ENCODE assay signal across 26 cellular contexts in the genomic region with DNA sequence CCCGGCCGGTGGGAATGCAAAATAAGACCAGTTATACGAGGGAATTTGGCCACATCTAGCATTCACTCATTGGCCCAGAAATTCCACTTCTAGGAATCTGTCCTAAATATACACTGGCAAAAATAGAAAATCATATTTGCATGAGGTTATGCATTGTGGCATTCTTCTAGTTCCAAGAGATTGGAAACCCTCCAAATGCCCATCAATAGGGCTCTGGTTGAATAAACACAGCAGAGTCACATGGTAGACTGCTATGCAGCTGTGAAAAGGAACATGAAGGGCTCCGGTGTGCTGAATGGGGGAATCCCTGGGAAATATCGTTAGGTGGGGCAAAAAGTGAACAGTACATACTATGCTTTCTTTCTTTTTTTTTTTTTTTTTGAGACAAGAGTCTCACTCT. TPM values are rescaled to one million over a fixed set of nuclear protein-coding genes. Genes with fewer than 3 reads are reported as not detected.
DNase-seq lines count a peak whose midpoint lies in the region; ATAC-seq and TF ChIP-seq lines count a peak whose summit lies in the region.
"Had no signal": no experiment of that assay in that cellular context is flagged by ENCODE, and none has a peak within 500 bp of the region (broad histone marks: within the 10 kb centered on the region; RNA-seq: fewer than 3 reads in every experiment).

No MANE protein-coding gene starts in this region.

- H3K27me3 ChIP-seq in ACC112 (ENCODE audit: insufficient read depth, low read length) (no peaks in the 10 kb centered on the region), GM23248 (replicated peaks; ENCODE audit: insufficient read depth) (no peaks in the 10 kb centered on the region)
- H3K27me3 ChIP-seq: right lobe of liver, upper lobe of left lung had no signal

- peaks cover 45% of the 10 kb centered on the region for H3F3A ChIP-seq in GM23248 (ENCODE audit: insufficient read depth)

- H3K4me3 ChIP-seq in ACC112 (ENCODE audit: low read depth, low read length) (no peak overlapping the region), GM23248 (no peak overlapping the region), coronary artery (no peak overlapping the region)
- H3K4me3 ChIP-seq: A549, heart left ventricle, right lobe of liver, upper lobe of left lung had no signal

- H4K20me1 ChIP-seq in GM23248 (ENCODE audit: insufficient read depth) = no peaks in the 10 kb centered on the region

- in situ Hi-C loops in GM23248 (cut with MboI) = no loop called here

- peak overlapping the region; percentile 91 for H3K9ac ChIP-seq in GM23248
- H3K9ac ChIP-seq: parathyroid adenoma had no signal

- H3K9me3 ChIP-seq in GM23248 (ENCODE audit: low read depth) = no peaks in the 10 kb centered on the region
- H3K9me3 ChIP-seq: A549, heart left ventricle, right lobe of liver, upper lobe of left lung had no signal

- H3K4me1 ChIP-seq in ACC112 (ENCODE audit: control insufficient read depth, insufficient read depth, low read length, unreplicated experiment) (peaks cover 43% of the 10 kb centered on the region), GM23248 (ENCODE audit: insufficient read depth) (peaks cover 54% of the 10 kb centered on the region)
- H3K4me1 ChIP-seq: A549, parathyroid adenoma, right lobe of liver had no signal

- no peak overlapping the region for H2AFZ ChIP-seq in ACC112 (ENCODE audit: low read length, unreplicated experiment)
- no peak overlapping the region for H2AFZ ChIP-seq in GM23248
- H2AFZ ChIP-seq: parathyroid adenoma had no signal

- WGBS in GM23248 (ENCODE audit: low coverage in 1 of 2, low lambda C conversion rate in 2 of 2, missing lambda C conversion rate in 2 of 2), 2 experiments = 26 to 33% methylated on average over 5 of the region's 5 CpGs

- H3K79me2 ChIP-seq in ACC112 (ENCODE audit: control insufficient read depth, insufficient read depth, low read length, unreplicated experiment) (peaks cover under 1% of the 10 kb centered on the region), GM23248 (ENCODE audit: insufficient read depth) (peaks cover 70% of the 10 kb centered on the region)
- H3K79me2 ChIP-seq: parathyroid adenoma had no signal

- peak overlapping the region; percentile 37 for H3K27ac ChIP-seq in ACC112 (ENCODE audit: low read depth, low read length)
- H3K27ac ChIP-seq in GM23248 = peak overlapping the region; percentile 99
- peak overlapping the region; percentile 50 to 85 for H3K27ac ChIP-seq in coronary artery
- H3K27ac ChIP-seq: A549, parathyroid adenoma, right lobe of liver, upper lobe of left lung had no signal

- DNase-seq in GM23248 (peak; percentile 45), coronary artery (ENCODE audit: low spot score) (no peak), iris pigment epithelial cell (ENCODE audit: low read depth) (peak; percentile 48), NCI-H510A (lab: John Stamatoyannopoulos, UW) (no peak), UCSD-AML1 (lab: John Stamatoyannopoulos, UW; ENCODE audit: unreplicated experiment) (no peak), NCI-H82 (lab: John Stamatoyannopoulos, UW) (no peak)
- DNase-seq: activated CD8-positive, alpha-beta memory T cell treated with anti-CD3 and anti-CD28 coated beads for 24 hours; activated naive CD4-positive, alpha-beta T cell; activated T-cell treated with anti-CD3 and anti-CD28 coated beads, Interleukin-2, amount 50 U/mL, for 24 hours; amniotic stem cell; effector CD4-positive, alpha-beta T cell; erythroblast; heart left ventricle; NCI-H524; right lobe of liver; stimulated activated CD8-positive, alpha-beta memory T cell treated with anti-CD3 and anti-CD28 coated beads, Interleukin-4, amount 100 ng/mL, for 48 hours; SW 1271; upper lobe of left lung had no signal

- no peak for TF ChIP-seq CTCF in coronary artery (IDR thresholded peaks at IDR 0.05)

- no peak overlapping the region for H3K4me2 ChIP-seq in GM23248 (ENCODE audit: unreplicated experiment)
- H3K4me2 ChIP-seq: A549 had no signal

- no peak for ATAC-seq in HG02981 (IDR thresholded peaks at IDR 0.05; ENCODE audit: unreplicated experiment)
- ATAC-seq: A549; activated CD4-positive, CD25-positive, alpha-beta regulatory T cell treated with anti-CD3 and anti-CD28 coated beads, Interleukin-2, amount 50 U/mL, for 24 hours; left lobe of liver; natural killer cell treated with Interleukin-12 subunit alpha and Interleukin-12 subunit beta and Interleukin-15 and Interleukin-18, amount 100 ng/mL, for 72 hours; right lobe of liver had no signal

- no peaks in the 10 kb centered on the region for H3K36me3 ChIP-seq in ACC112 (ENCODE audit: insufficient read depth, low read length)
- peaks cover 9% of the 10 kb centered on the region; the same call in 1 of the 2 replicates for H3K36me3 ChIP-seq in GM23248 (ENCODE audit: low read depth)
- H3K36me3 ChIP-seq: heart left ventricle, right lobe of liver, upper lobe of left lung had no signal

- no peaks in the 10 kb centered on the region for H3K9me2 ChIP-seq in GM23248 (ENCODE audit: insufficient read depth)

RNA-seq across cellular contexts. Expression of gene PTGES, which starts 36.8 kb away (rescaled TPM):
- total RNA-seq in GM23248 (2014; rRNA removed; shearing (Covaris generic)) = 8.3 and 12.6 TPM in 2 replicates
- 22.0 and 22.4 TPM in 2 replicates for polyA plus RNA-seq in GM23248 (2016; fragmentation: Nextera tagmentation; extraction: Ambion mirVana)
- total RNA-seq: left lobe of liver; natural killer cell treated with Interleukin-12 subunit alpha and Interleukin-12 subunit beta and Interleukin-15 and Interleukin-18, amount 100 ng/mL, for 72 hours had no signal

RNA-seq across cellular contexts. Expression of gene PRRX2, which starts 50.6 kb away (rescaled TPM):
- total RNA-seq in GM23248 (2014; rRNA removed; shearing (Covaris generic)) = 145 and 169 TPM in 2 replicates
- 137 and 141 TPM in 2 replicates for polyA plus RNA-seq in GM23248 (2016; fragmentation: Nextera tagmentation; extraction: Ambion mirVana)
- total RNA-seq: left lobe of liver; natural killer cell treated with Interleukin-12 subunit alpha and Interleukin-12 subunit beta and Interleukin-15 and Interleukin-18, amount 100 ng/mL, for 72 hours; right lobe of liver had no signal
- polyA plus RNA-seq: CD14-positive monocyte had no signal

Comparison
In these comparisons a context has a peak if more than half of its experiments do, and no peak if none do; other contexts are left out.
1. H3K27ac ChIP-seq: peak in every context shown above with its lines; median percentile 99 in GM23248; 68 in coronary artery; 37 in ACC112.
2. DNase-seq: peak in GM23248 (single experiment) and iris pigment epithelial cell (single experiment); none in coronary artery (single experiment), NCI-H510A (single experiment), UCSD-AML1 (single experiment) and NCI-H82 (single experiment).